Comparison of ENCODE assay signal across 30 cellular contexts in genomic region chr1:106344494-106344893, GRCh38.
"Had no signal": no experiment of that assay in that cellular context is flagged by ENCODE, and none has a peak within 500 bp of the region (broad histone marks: within the 10 kb centered on the region; RNA-seq: fewer than 3 reads in every experiment).

No MANE protein-coding gene starts in this region.

- DNase-seq: activated CD4-positive, alpha-beta T cell treated with anti-CD3 and anti-CD28 coated beads for 36 hours; activated CD4-positive, alpha-beta T cell treated with anti-CD3 and anti-CD28 coated beads, Interleukin-2, amount 50 U/mL, for 48 hours; activated CD4-positive, CD25-positive, alpha-beta regulatory T cell; activated CD8-positive, alpha-beta memory T cell treated with anti-CD3 and anti-CD28 coated beads for 24 hours; activated effector memory CD4-positive, alpha-beta T cell treated with anti-CD3 and anti-CD28 coated beads, Interleukin-2, amount 50 U/mL, for 16 hours; activated naive CD4-positive, alpha-beta T cell treated with anti-CD3 and anti-CD28 coated beads for 36 hours; activated naive CD8-positive, alpha-beta T cell treated with anti-CD3 and anti-CD28 coated beads for 36 hours; adrenal gland; aorta; body of pancreas; dermis blood vessel endothelial cell; effector CD4-positive, alpha-beta T cell; gastrocnemius medialis; glutamatergic neuron; islet precursor cell; left ventricle myocardium inferior; mucosa of descending colon; pancreas; psoas muscle; stimulated activated CD4-positive, alpha-beta T cell treated with anti-CD3 and anti-CD28 coated beads, Interleukin-15, amount 100 ng/mL, for 24 hours; stimulated activated CD4-positive, alpha-beta T cell treated with anti-CD3 and anti-CD28 coated beads, Interleukin-2, amount 100 ng/mL, for 24 hours; stimulated activated naive CD4-positive, alpha-beta T cell; T-helper 2 cell; tibial artery; upper lobe of right lung had no signal

- H3K36me3 Mint-ChIP-seq: activated naive CD8-positive, alpha-beta T cell treated with anti-CD3 and anti-CD28 coated beads for 36 hours had no signal

- H3K9me3 ChIP-seq: adrenal gland, body of pancreas, gastrocnemius medialis, pancreas, psoas muscle, upper lobe of right lung had no signal

- H3K27ac Mint-ChIP-seq: activated CD4-positive, alpha-beta T cell treated with anti-CD3 and anti-CD28 coated beads for 36 hours; activated naive CD4-positive, alpha-beta T cell treated with anti-CD3 and anti-CD28 coated beads for 36 hours; activated naive CD8-positive, alpha-beta T cell treated with anti-CD3 and anti-CD28 coated beads for 36 hours; activated T-helper 1 cell treated with anti-CD3 and anti-CD28 coated beads, Interleukin-12 subunit alpha, Interleukin-12 subunit beta, Interleukin-2, Interleukin-4 antibody, amounts not matched to agents 30 ng/mL and 10 ng/mL and 1 ng/mL, durations not matched to agents 14 hours and 24 hours and 36 hours; natural killer cell treated with Interleukin-12 subunit alpha and Interleukin-12 subunit beta and Interleukin-15 and Interleukin-18, amount 100 ng/mL, for 72 hours had no signal

- H3K4me3 ChIP-seq: adrenal gland, body of pancreas, gastrocnemius medialis, left ventricle myocardium inferior, lung, mucosa of descending colon, pancreas, psoas muscle, suprapubic skin, tibial artery, upper lobe of right lung had no signal

- H3K27me3 Mint-ChIP-seq: activated CD4-positive, alpha-beta T cell treated with anti-CD3 and anti-CD28 coated beads for 36 hours; activated naive CD8-positive, alpha-beta T cell treated with anti-CD3 and anti-CD28 coated beads for 36 hours; natural killer cell treated with Interleukin-12 subunit alpha and Interleukin-12 subunit beta and Interleukin-15 and Interleukin-18, amount 100 ng/mL, for 72 hours had no signal

- H3K4me3 Mint-ChIP-seq: activated CD4-positive, alpha-beta T cell treated with anti-CD3 and anti-CD28 coated beads for 36 hours; activated naive CD4-positive, alpha-beta T cell treated with anti-CD3 and anti-CD28 coated beads for 36 hours; activated naive CD8-positive, alpha-beta T cell treated with anti-CD3 and anti-CD28 coated beads for 36 hours; activated T-helper 1 cell treated with anti-CD3 and anti-CD28 coated beads, Interleukin-12 subunit alpha, Interleukin-12 subunit beta, Interleukin-2, Interleukin-4 antibody, amounts not matched to agents 30 ng/mL and 10 ng/mL and 1 ng/mL, durations not matched to agents 14 hours and 24 hours and 36 hours; natural killer cell treated with Interleukin-12 subunit alpha and Interleukin-12 subunit beta and Interleukin-15 and Interleukin-18, amount 100 ng/mL, for 72 hours had no signal

- H3K4me1 ChIP-seq: adrenal gland, body of pancreas, gastrocnemius medialis, left ventricle myocardium inferior, pancreas, psoas muscle, suprapubic skin, tibial artery, upper lobe of right lung had no signal

- H3K27me3 ChIP-seq: adrenal gland, body of pancreas, gastrocnemius medialis, pancreas, suprapubic skin, tibial artery, upper lobe of right lung had no signal

- H3K36me3 ChIP-seq: adrenal gland, gastrocnemius medialis, left ventricle myocardium inferior, pancreas, suprapubic skin, tibial artery, upper lobe of right lung had no signal

- ATAC-seq: activated CD4-positive, alpha-beta T cell treated with anti-CD3 and anti-CD28 coated beads for 36 hours; body of pancreas; gastrocnemius medialis; mucosa of descending colon; natural killer cell treated with Interleukin-12 subunit alpha and Interleukin-12 subunit beta and Interleukin-15 and Interleukin-18, amount 100 ng/mL, for 72 hours; pancreas; psoas muscle; upper lobe of right lung had no signal

- H3K27ac ChIP-seq: adrenal gland, body of pancreas, epithelial cell of prostate, gastrocnemius medialis, left ventricle myocardium inferior, pancreas, psoas muscle, suprapubic skin, tibial artery, upper lobe of right lung had no signal

- H3K4me1 Mint-ChIP-seq: activated CD4-positive, alpha-beta T cell treated with anti-CD3 and anti-CD28 coated beads for 36 hours; activated naive CD8-positive, alpha-beta T cell treated with anti-CD3 and anti-CD28 coated beads for 36 hours had no signal
